In the genomic region with DNA sequence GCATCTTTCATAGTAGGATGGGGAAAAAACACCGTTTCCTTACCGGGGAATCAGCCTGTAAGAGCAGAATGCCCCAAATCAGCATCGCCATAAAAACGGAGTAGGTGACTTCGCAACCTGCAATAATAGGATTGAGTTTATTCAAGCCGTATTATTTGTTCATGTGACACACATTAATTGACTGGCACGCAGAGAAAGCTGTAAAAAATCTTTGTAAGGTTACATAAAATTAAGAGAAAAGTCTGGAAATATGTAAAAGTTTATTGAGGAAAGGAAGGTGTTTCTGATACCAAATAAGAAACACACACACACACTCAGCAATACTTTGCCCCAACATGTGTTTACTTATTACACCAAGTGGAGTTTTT, we compare ENCODE assay signal across 8 cellular contexts. TPM values are rescaled to one million over a fixed set of nuclear protein-coding genes. Genes with fewer than 3 reads are reported as not detected.
DNase-seq lines count a peak whose midpoint lies in the region; ATAC-seq and TF ChIP-seq lines count a peak whose summit lies in the region.

No MANE protein-coding gene starts in this region.

- intact Hi-C loops in heart right ventricle (cut with DNase I) (loop anchor here in 6 of 10 donors (2.0 to 10.0 kb wide), 5 partner anchors 37 to 61 kb away; partner anchors contain the start of gene IPO8 (in 3 of the 6)), left cardiac atrium (cut with DNase I) (loop anchor here in 1 of 2 donors (5.0 kb wide), 1 partner anchor 58 kb away; the partner anchor contains the start of gene IPO8), breast epithelium (cut with DNase I; ENCODE audit: low total_unique reads) (no loop called here)

- ATAC-seq in heart right ventricle (no peak), left cardiac atrium (no peak), HG03135 (IDR thresholded peaks at IDR 0.05; ENCODE audit: unreplicated experiment) (no peak)

- H3K27ac ChIP-seq in heart right ventricle (peak overlapping the region; percentile 47 to 92 (median 84)), breast epithelium (peak overlapping the region; percentile 85 to 92), urinary bladder (ENCODE audit: low read depth) (peak overlapping the region; percentile 76)

- peak overlapping the region; percentile 93 for H3K4me3 Mint-ChIP-seq in mesothelial cell of epicardium

- DNase-seq in heart right ventricle (no peak), left cardiac atrium (no peak), breast epithelium (ENCODE audit: low spot score in 2 of 2) (no peak), mesothelial cell of epicardium (ENCODE audit: low spot score in 2 of 2, unreplicated experiment in 2 of 2) (no peak), HuH-7.5 (ENCODE audit: low spot score) (no peak)
- no peak for DNase-seq in activated effector memory CD4-positive, alpha-beta T cell treated with anti-CD3 and anti-CD28 coated beads, Interleukin-2, amount 50 U/mL, for 16 hours

- H3K4me1 ChIP-seq in heart right ventricle = peaks cover 5 to 36% (median 22%) of the 10 kb centered on the region in 9 donors
- peaks cover 0 to 7% of the 10 kb centered on the region in 2 donors for H3K4me1 ChIP-seq in breast epithelium
- no peaks in the 10 kb centered on the region for H3K4me1 ChIP-seq in urinary bladder (ENCODE audit: insufficient read depth)

- WGBS in heart right ventricle, 2 donors = 15 to 21% methylated on average over 7 of the region's 7 CpGs
- WGBS in urinary bladder = 16% methylated on average over 7 of the region's 7 CpGs

- H3K36me3 ChIP-seq in heart right ventricle (peaks cover 0 to 5% (median 0%) of the 10 kb centered on the region in 9 donors), breast epithelium (no peaks in the 10 kb centered on the region), urinary bladder (ENCODE audit: insufficient read depth) (no peaks in the 10 kb centered on the region)

- peaks cover 38% of the 10 kb centered on the region for H3K4me1 Mint-ChIP-seq in mesothelial cell of epicardium

- H3K9me3 Mint-ChIP-seq in mesothelial cell of epicardium = no peaks in the 10 kb centered on the region

- TF ChIP-seq POLR2A in breast epithelium (IDR thresholded peaks at IDR 0.05) = no peak

- H3K27me3 ChIP-seq in heart right ventricle = no peaks in the 10 kb centered on the region
- no peaks in the 10 kb centered on the region for H3K27me3 ChIP-seq in breast epithelium

- H3K4me3 ChIP-seq in heart right ventricle = peak overlapping the region; percentile 55 to 94 (median 82)
- H3K4me3 ChIP-seq in breast epithelium = peak overlapping the region; percentile 76 to 90 (median 83)
- H3K4me3 ChIP-seq in urinary bladder (ENCODE audit: low read depth, low read length) = peak overlapping the region; percentile 86

- H3K27ac Mint-ChIP-seq in mesothelial cell of epicardium = peak overlapping the region; percentile 69

- H3K27me3 Mint-ChIP-seq in mesothelial cell of epicardium (ENCODE audit: low read depth) = no peaks in the 10 kb centered on the region

- TF ChIP-seq CTCF in heart right ventricle (IDR thresholded peaks at IDR 0.05) (no peak), breast epithelium (IDR thresholded peaks at IDR 0.05) (no peak), mesothelial cell of epicardium (IDR thresholded peaks at IDR 0.05; ENCODE audit: unreplicated experiment) (no peak)

- peaks cover under 1% of the 10 kb centered on the region for H3K36me3 Mint-ChIP-seq in mesothelial cell of epicardium

- H3K9me3 ChIP-seq in heart right ventricle (peaks cover 0 to 1% (median 0%) of the 10 kb centered on the region in 11 donors), breast epithelium (no peaks in the 10 kb centered on the region)

RNA-seq across cellular contexts. Expression of gene CAPRIN2, which starts 0.6 kb away (rescaled TPM):
- total RNA-seq in heart right ventricle (10 to 100 TPM; 22.2 to 33.0 (median 28.9) TPM), left cardiac atrium (10 to 100 TPM; 17.9 to 20.9 TPM), breast epithelium (10 to 100 TPM; 21.8 to 37.9 (median 29.8) TPM), mesothelial cell of epicardium (40.5 to 41.8 TPM (median 41.4 TPM) in 3 replicates), urinary bladder (42.3 TPM)
- polyA plus RNA-seq in heart right ventricle (10 to 100 TPM; 10.4 to 20.6 TPM), urinary bladder (20.1 TPM)

RNA-seq across cellular contexts. Expression of gene IPO8, which starts 59.7 kb away (rescaled TPM):
- 10 to 100 TPM; 20.8 to 30.7 (median 24.8) TPM for total RNA-seq in heart right ventricle
- 1 to 10 TPM; 7.3 to 9.6 TPM for polyA plus RNA-seq in heart right ventricle
- total RNA-seq in left cardiac atrium = 10 to 100 TPM; 21.9 to 28.5 TPM
- 10 to 100 TPM; 26.7 to 47.4 (median 43.3) TPM for total RNA-seq in breast epithelium
- total RNA-seq in mesothelial cell of epicardium = 33.1 to 36.6 TPM (median 36.4 TPM) in 3 replicates
- 63.0 TPM for total RNA-seq in urinary bladder
- 28.2 TPM for polyA plus RNA-seq in urinary bladder
